12 cellular contexts compared by ENCODE assay signal in the genomic region with DNA sequence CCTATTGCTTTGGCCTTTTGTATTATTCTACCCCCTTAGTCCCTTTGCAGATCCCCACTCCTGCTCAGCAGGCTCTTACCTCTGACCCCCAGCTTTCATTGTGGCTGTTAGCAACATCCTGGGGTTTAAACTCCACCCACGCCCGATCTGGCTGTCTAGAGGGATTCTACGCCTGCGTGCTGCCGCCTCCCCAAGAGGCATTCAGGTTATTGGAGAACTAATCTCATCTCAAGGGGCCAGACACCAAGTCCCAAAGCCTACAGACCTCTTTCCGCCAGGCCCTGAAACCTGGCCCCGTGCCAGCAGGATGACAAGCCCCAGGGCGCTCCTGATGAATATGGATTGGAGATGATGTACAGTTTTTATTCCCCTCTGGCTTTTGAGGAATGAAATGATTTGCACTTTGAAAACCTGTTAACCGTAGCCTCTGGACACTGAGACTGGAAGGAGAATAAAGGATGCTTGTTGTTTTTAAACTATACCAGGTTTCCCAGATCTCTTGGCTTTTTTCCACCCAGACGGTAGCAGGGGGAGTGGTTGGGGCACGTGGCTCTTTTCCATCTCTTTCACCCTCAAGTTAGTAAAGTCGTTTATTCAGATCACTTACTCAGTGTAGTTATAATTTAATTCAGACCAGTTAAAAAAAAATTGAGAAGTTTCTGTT. TPM values are rescaled to one million over a fixed set of nuclear protein-coding genes. Genes with fewer than 3 reads are reported as not detected.
DNase-seq lines count a peak whose midpoint lies in the region; ATAC-seq and TF ChIP-seq lines count a peak whose summit lies in the region.
"Had no signal": no experiment of that assay in that cellular context is flagged by ENCODE, and none has a peak within 500 bp of the region (broad histone marks: within the 10 kb centered on the region; RNA-seq: fewer than 3 reads in every experiment).

No MANE protein-coding gene starts in this region.

- H3K4me1 ChIP-seq in endodermal cell (ENCODE audit: control insufficient read depth, insufficient read depth, low read length): no peaks in the 10 kb centered on the region
- H3K4me1 ChIP-seq in thyroid gland: peaks cover 5 to 21% of the 10 kb centered on the region in 2 donors
- H3K4me1 ChIP-seq in spleen: peaks cover 0 to 25% (median 16%) of the 10 kb centered on the region in 6 donors

- H3K9me3 Mint-ChIP-seq in activated T-cell treated with anti-CD3 and anti-CD28 coated beads, Interleukin-2, amount 50 U/mL, for 72 hours: no peaks in the 10 kb centered on the region
- no peaks in the 10 kb centered on the region for H3K9me3 Mint-ChIP-seq in endodermal cell

- TF ChIP-seq CTCF in endodermal cell (conservative IDR thresholded peaks at IDR 0.05): no peak
- no peak for TF ChIP-seq CTCF in thyroid gland (IDR thresholded peaks at IDR 0.05)
- TF ChIP-seq CTCF in spleen (IDR thresholded peaks at IDR 0.05 in 8 of 11, conservative IDR thresholded peaks at IDR 0.05 in 3 of 11): no peak

- TF ChIP-seq POLR2A in thyroid gland (IDR thresholded peaks at IDR 0.05) (no peak), spleen (IDR thresholded peaks at IDR 0.05) (no peak)

- H3K4me3 Mint-ChIP-seq in activated T-cell treated with anti-CD3 and anti-CD28 coated beads, Interleukin-2, amount 50 U/mL, for 72 hours: no peak overlapping the region
- no peak overlapping the region for H3K4me3 Mint-ChIP-seq in endodermal cell

- intact Hi-C loops in thyroid gland (cut with DNase I): no loop called here
- intact Hi-C loops in spleen (cut with DNase I; ENCODE audit: low total_unique reads): no loop called here

- no peak overlapping the region for H3K9ac ChIP-seq in endodermal cell (ENCODE audit: extremely low read depth, low read length, poor library complexity, severe bottlenecking)

- no peak for DNase-seq in activated T-cell treated with anti-CD3 and anti-CD28 coated beads, Interleukin-2, amount 50 U/mL, for 72 hours
- no peak for DNase-seq in activated T-cell treated with anti-CD3 and anti-CD28 coated beads, Interleukin-2, amount 50 U/mL, for 48 hours
- DNase-seq in NCI-H510A treated with DMSO at 0.1 percent for 48 hours (lab: John Stamatoyannopoulos, UW): peak; percentile 76
- no peak for DNase-seq in endodermal cell
- DNase-seq in thyroid gland: peak; percentile 56 to 62
- no peak for DNase-seq in spleen
- no peak for DNase-seq in RKO (ENCODE audit: low spot score)
- no peak for DNase-seq in KG1 (lab: John Stamatoyannopoulos, UW)
- DNase-seq: activated CD8-positive, alpha-beta memory T cell treated with anti-CD3 and anti-CD28 coated beads, Interleukin-2, amount 50 U/mL, for 4 hours; lower lobe of right lung; NCI-H1930; T-helper 2 cell had no signal

- H3K36me3 ChIP-seq in endodermal cell (ENCODE audit: control insufficient read depth, insufficient read depth, low read length) (peaks cover 89% of the 10 kb centered on the region), thyroid gland (peaks cover 0 to 8% of the 10 kb centered on the region in 2 donors), spleen (peaks cover 0 to 100% (median 53%) of the 10 kb centered on the region in 6 donors)

- H3K4me1 Mint-ChIP-seq in activated T-cell treated with anti-CD3 and anti-CD28 coated beads, Interleukin-2, amount 50 U/mL, for 72 hours (ENCODE audit: low read depth): peaks cover 11% of the 10 kb centered on the region
- no peaks in the 10 kb centered on the region for H3K4me1 Mint-ChIP-seq in endodermal cell

- peaks cover 0 to 3% of the 10 kb centered on the region in 2 donors for H3K36me3 Mint-ChIP-seq in activated T-cell treated with anti-CD3 and anti-CD28 coated beads, Interleukin-2, amount 50 U/mL, for 72 hours (ENCODE audit: insufficient read depth in 2 of 2)
- peaks cover 72% of the 10 kb centered on the region for H3K36me3 Mint-ChIP-seq in endodermal cell (ENCODE audit: low read depth)

- peak overlapping the region; percentile 78 for H3K27ac Mint-ChIP-seq in activated T-cell treated with anti-CD3 and anti-CD28 coated beads, Interleukin-2, amount 50 U/mL, for 72 hours
- no peak overlapping the region for H3K27ac Mint-ChIP-seq in endodermal cell

- H3K4me3 ChIP-seq in endodermal cell (ENCODE audit: low read length) (no peak overlapping the region), thyroid gland (replicated peaks in 1 of 3) (no peak overlapping the region), spleen (no peak overlapping the region)
- H3K4me3 ChIP-seq: lower lobe of right lung had no signal

- H3K27me3 ChIP-seq in endodermal cell (ENCODE audit: control insufficient read depth, insufficient read depth, low read length, poor library complexity, severe bottlenecking) (no peaks in the 10 kb centered on the region), thyroid gland (no peaks in the 10 kb centered on the region), spleen (replicated peaks in 1 of 7) (no peaks in the 10 kb centered on the region)

- 71 to 80% methylated on average over 8 to 12 of the region's 12 CpGs for WGBS in endodermal cell (ENCODE audit: insufficient coverage in 1 of 2, insufficient read length in 1 of 2), 2 experiments
- 36 to 42% methylated on average over 12 of the region's 12 CpGs for WGBS in thyroid gland, 2 donors
- WGBS in spleen, 5 donors: 65 to 87% (median 73%) methylated on average over 12 of the region's 12 CpGs

- H3K27ac ChIP-seq in endodermal cell (ENCODE audit: low read depth, low read length) (peak overlapping the region; percentile 81), thyroid gland (no peak overlapping the region), spleen (peak overlapping the region in 2 of 8 donors; percentile 43 to 59)
- H3K27ac ChIP-seq: lower lobe of right lung had no signal

- H3K9me3 ChIP-seq in endodermal cell (ENCODE audit: control insufficient read depth, low read length) (no peaks in the 10 kb centered on the region), thyroid gland (no peaks in the 10 kb centered on the region), spleen (no peaks in the 10 kb centered on the region)
- H3K9me3 ChIP-seq: lower lobe of right lung had no signal

- H3K27me3 Mint-ChIP-seq in activated T-cell treated with anti-CD3 and anti-CD28 coated beads, Interleukin-2, amount 50 U/mL, for 72 hours (ENCODE audit: low read depth): no peaks in the 10 kb centered on the region
- no peaks in the 10 kb centered on the region for H3K27me3 Mint-ChIP-seq in endodermal cell (ENCODE audit: insufficient read depth)

- no peak for ATAC-seq in activated T-cell treated with anti-CD3 and anti-CD28 coated beads, Interleukin-2, amount 50 U/mL, for 72 hours (replicated peaks in 1 of 2)

RNA-seq across cellular contexts. Expression of a gene that starts 14.5 kb away (rescaled TPM):
- total RNA-seq in activated T-cell treated with anti-CD3 and anti-CD28 coated beads, Interleukin-2, amount 50 U/mL, for 72 hours: 10 to 100 TPM; 21.0 to 21.1 TPM
- 1 to 10 TPM; 5.0 to 8.5 TPM for total RNA-seq in endodermal cell
- 2.7 TPM for polyA plus RNA-seq in endodermal cell (2013, experiment 1 of 2)
- polyA plus RNA-seq in endodermal cell (2013, experiment 2 of 2): 1.9 TPM
- 10 to 100 TPM in 1 of 4 donors, 1 to 10 TPM in 3; 4.7 to 10.5 (median 9.4) TPM for total RNA-seq in thyroid gland
- total RNA-seq in spleen: 10 to 100 TPM; 20.1 to 37.3 (median 35.1) TPM
- 10 to 100 TPM; 11.3 to 23.2 (median 17.0) TPM for polyA plus RNA-seq in spleen

RNA-seq across cellular contexts. Expression of a gene that starts 51.5 kb away (rescaled TPM):
- total RNA-seq in activated T-cell treated with anti-CD3 and anti-CD28 coated beads, Interleukin-2, amount 50 U/mL, for 72 hours: 100 to 1,000 TPM; 227 to 240 TPM
- total RNA-seq in endodermal cell: under 1 TPM; 0.20 to 0.26 TPM
- 0.50 TPM for polyA plus RNA-seq in endodermal cell (2013, experiment 1 of 2)
- polyA plus RNA-seq in endodermal cell (2013, experiment 2 of 2): 0.75 TPM
- total RNA-seq in thyroid gland: 10 to 100 TPM; 14.0 to 16.4 (median 14.5) TPM
- 100 to 1,000 TPM; 121 to 168 (median 131) TPM for total RNA-seq in spleen
- polyA plus RNA-seq in spleen: 10 to 100 TPM; 32.2 to 39.5 (median 35.8) TPM

Comparison
In these comparisons a context has a peak if more than half of its experiments do, and no peak if none do; other contexts are left out.
1. DNase-seq: peak in NCI-H510A treated with DMSO at 0.1 percent for 48 hours (single experiment) and thyroid gland (2 of 2); none in activated T-cell treated with anti-CD3 and anti-CD28 coated beads, Interleukin-2, amount 50 U/mL, for 72 hours (0 of 2), activated T-cell treated with anti-CD3 and anti-CD28 coated beads, Interleukin-2, amount 50 U/mL, for 48 hours (0 of 2), endodermal cell (single experiment), spleen (single experiment), RKO (single experiment) and KG1 (single experiment).
2. RNA of a gene that starts 51.5 kb away (total RNA-seq): 227 to 240 TPM in activated T-cell treated with anti-CD3 and anti-CD28 coated beads, Interleukin-2, amount 50 U/mL, for 72 hours, 121 to 168 TPM in spleen and 14.0 to 16.4 TPM in thyroid gland; 0.20 to 0.26 TPM in endodermal cell; every median in the first group is over 10 times any median in the second.